ENCODE assay signal across 1 cellular context in genomic region chr3:49786357-49787181, GRCh38.
TF ChIP-seq lines count a peak whose summit lies in the region.

IP6K1 (minus strand) TSS chr3:49786542; CDS start chr3:49748040, 38,502 bp downstream.

TF ChIP-seq in K562, 482 proteins besides CTCF, POLR2A, EP300 and RAD21 (continued from another document and continues in another):
- no peak for TF ChIP-seq NKRF (IDR thresholded peaks at IDR 0.05; ENCODE audit: borderline replicate concordance)
- TF ChIP-seq JUNB (CRISPR knock-in tag; conservative IDR thresholded peaks at IDR 0.05), result no peak
- TF ChIP-seq TFAP4 (CRISPR knock-in tag; IDR thresholded peaks at IDR 0.05; ENCODE audit: borderline replicate concordance), result peak; percentile 61; the same call in 1 of the 2 replicates
- peak; percentile 61 for TF ChIP-seq ATF3 (IDR thresholded peaks at IDR 0.05)
- no peak for TF ChIP-seq ATF3 (CRISPR knock-in tag; conservative IDR thresholded peaks at IDR 0.05)
- no peak for TF ChIP-seq KHSRP (IDR thresholded peaks at IDR 0.05)
- no peak for TF ChIP-seq SFPQ (IDR thresholded peaks at IDR 0.05; ENCODE audit: low read depth, low read length)
- TF ChIP-seq E2F6 (IDR thresholded peaks at IDR 0.05; ENCODE audit: borderline replicate concordance in 1 of 2, extremely low read depth in 1 of 2, insufficient read depth in 1 of 2, insufficient read length in 1 of 2, low read depth in 1 of 2, low read length in 1 of 2, poor library complexity in 1 of 2, severe bottlenecking in 1 of 2), result peak; percentile 91 to 94
- no peak; the same call in 1 of the 2 replicates for TF ChIP-seq GMEB1 (CRISPR knock-in tag; IDR thresholded peaks at IDR 0.05)
- peak; percentile 76; the same call in 1 of the 2 replicates for TF ChIP-seq ZNF165 (CRISPR knock-in tag; IDR thresholded peaks at IDR 0.05; ENCODE audit: borderline replicate concordance)
- TF ChIP-seq RBM39 (optimal IDR thresholded peaks at IDR 0.05; ENCODE audit: low read depth, low read length), result no peak
- TF ChIP-seq HES1 (IDR thresholded peaks at IDR 0.05; ENCODE audit: low read depth), result peak; percentile 33; the same call in 1 of the 2 replicates
- no peak for TF ChIP-seq ZNF609 (CRISPR knock-in tag; IDR thresholded peaks at IDR 0.05; ENCODE audit: borderline replicate concordance)
- TF ChIP-seq MTF1 (CRISPR knock-in tag; IDR thresholded peaks at IDR 0.05; ENCODE audit: borderline replicate concordance), result 0 out of 2 replicates have a peak, but pooled peaks have one; percentile 48
- TF ChIP-seq HDGF (IDR thresholded peaks at IDR 0.05), result no peak
- no peak for TF ChIP-seq SMARCB1 (IDR thresholded peaks at IDR 0.05; ENCODE audit: insufficient read length, low read depth)
- TF ChIP-seq NR2F6 (CRISPR knock-in tag; IDR thresholded peaks at IDR 0.05), result peak; percentile 57; the same call in 1 of the 2 replicates
- peak; percentile 97 for TF ChIP-seq TFE3 (CRISPR knock-in tag; IDR thresholded peaks at IDR 0.05)
- TF ChIP-seq NR2C2 (CRISPR knock-in tag; IDR thresholded peaks at IDR 0.05), result no peak
- TF ChIP-seq NR2C2 (tag; IDR thresholded peaks at IDR 0.05), result no peak
- TF ChIP-seq BCL6 (CRISPR knock-in tag; IDR thresholded peaks at IDR 0.05), result no peak
- TF ChIP-seq SIRT6 (IDR thresholded peaks at IDR 0.05; ENCODE audit: low read depth, low read length), result no peak
- no peak for TF ChIP-seq ZMIZ1 (IDR thresholded peaks at IDR 0.05; ENCODE audit: low read depth in 2 of 2, low read length in 2 of 2)
- TF ChIP-seq ZBTB5 (IDR thresholded peaks at IDR 0.05), result no peak
- TF ChIP-seq POLR2B (IDR thresholded peaks at IDR 0.05; ENCODE audit: low read depth, partially characterized antibody), result peak; percentile 73
- TF ChIP-seq POU5F1 (IDR thresholded peaks at IDR 0.05; ENCODE audit: borderline replicate concordance, low read depth, low read length, partially characterized antibody), result no peak
- peak in 1 of 2 experiments; percentile 49; a peak in 1 of 4 replicates for TF ChIP-seq CSDE1 (IDR thresholded peaks at IDR 0.05)
- peak; percentile 84 for TF ChIP-seq HNRNPL (IDR thresholded peaks at IDR 0.05; ENCODE audit: low read depth, low read length)
- TF ChIP-seq U2AF1 (optimal IDR thresholded peaks at IDR 0.05; ENCODE audit: low read depth, low read length), result no peak
